Comparison of ENCODE assay signal across 28 cellular contexts in the genomic region with DNA sequence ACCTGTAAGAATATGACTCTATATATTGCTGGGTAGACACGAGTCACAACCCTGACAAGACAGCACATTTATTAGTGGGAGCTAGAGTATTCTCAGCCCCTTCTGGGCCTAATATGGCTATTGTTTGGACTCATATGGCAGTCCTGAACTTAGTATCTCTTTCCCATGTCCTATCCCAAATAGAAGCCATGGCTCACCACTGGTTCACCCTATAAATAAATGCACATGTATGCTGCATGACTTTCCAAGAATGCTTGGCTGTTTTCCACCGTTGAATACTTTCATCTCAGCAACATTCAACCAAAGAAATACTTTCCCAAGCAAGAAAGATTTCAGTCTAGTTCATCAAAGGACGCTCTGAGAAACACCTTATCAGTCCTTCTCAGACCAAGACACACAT. TPM values are rescaled to one million over a fixed set of nuclear protein-coding genes. Genes with fewer than 3 reads are reported as not detected.
"Had no signal": no experiment of that assay in that cellular context is flagged by ENCODE, and none has a peak within 500 bp of the region (broad histone marks: within the 10 kb centered on the region; RNA-seq: fewer than 3 reads in every experiment).

No MANE protein-coding gene starts in this region.

- H3K9me3 ChIP-seq: right lobe of liver, tibial artery, upper lobe of right lung had no signal

- DNase-seq: activated CD4-positive, alpha-beta T cell treated with anti-CD3 and anti-CD28 coated beads for 36 hours; activated CD4-positive, CD25-positive, alpha-beta regulatory T cell; activated effector memory CD4-positive, alpha-beta T cell treated with Interleukin-2 at 50 U/mL for 16 hours; activated naive CD4-positive, alpha-beta T cell treated with Interleukin-2 at 50 U/mL for 16 hours; aorta; brain microvascular endothelial cell; endodermal cell; islet precursor cell; naive thymus-derived CD8-positive, alpha-beta T cell; nucleus accumbens; right lobe of liver; small intestine; stimulated activated CD4-positive, alpha-beta T cell treated with anti-CD3 and anti-CD28 coated beads, Interleukin-1b, Interleukin-23, amount 100 ng/mL, for 48 hours; stimulated activated CD4-positive, alpha-beta T cell treated with anti-CD3 and anti-CD28 coated beads, Interleukin-4, amount 100 ng/mL, for 4 hours; stimulated activated CD8-positive, alpha-beta memory T cell treated with anti-CD3 and anti-CD28 coated beads, Interleukin-4, amount 100 ng/mL, for 48 hours; stimulated activated naive CD8-positive, alpha-beta T cell treated with anti-CD3 and anti-CD28 coated beads, Interleukin-15, amount 100 ng/mL, for 72 hours; substantia nigra; tibial artery; upper lobe of right lung had no signal

- H3K4me1 Mint-ChIP-seq: activated CD4-positive, alpha-beta T cell treated with anti-CD3 and anti-CD28 coated beads for 36 hours; naive thymus-derived CD8-positive, alpha-beta T cell; stimulated activated memory B cell treated with anti-CD40 and anti-IgM and Interleukin-4, amounts not matched to agents 10 μg/mL and 1 μg/mL and 100 μg/mL, for 72 hours; stimulated activated naive CD8-positive, alpha-beta T cell treated with anti-CD3 and anti-CD28 coated beads, Interleukin-15, amount 100 ng/mL, for 72 hours had no signal

- H3K36me3 ChIP-seq: brain microvascular endothelial cell, right lobe of liver, tibial artery, upper lobe of right lung had no signal

- H3K27me3 Mint-ChIP-seq: activated CD4-positive, alpha-beta T cell treated with anti-CD3 and anti-CD28 coated beads for 36 hours; activated naive CD8-positive, alpha-beta T cell; stimulated activated memory B cell treated with anti-CD40 and anti-IgM and Interleukin-4, amounts not matched to agents 10 μg/mL and 1 μg/mL and 100 μg/mL, for 72 hours; stimulated activated naive CD8-positive, alpha-beta T cell treated with anti-CD3 and anti-CD28 coated beads, Interleukin-15, amount 100 ng/mL, for 72 hours had no signal

- H3K27ac Mint-ChIP-seq: activated CD4-positive, alpha-beta T cell treated with anti-CD3 and anti-CD28 coated beads for 36 hours; activated naive CD8-positive, alpha-beta T cell; dendritic cell treated with granulocyte-macrophage colony-stimulating factor and Interleukin-4, amounts not matched to agents 40 ng/mL and 50 ng/mL, for 4 days; endodermal cell; mesothelial cell of epicardium; naive thymus-derived CD8-positive, alpha-beta T cell; stimulated activated memory B cell treated with anti-CD40 and anti-IgM and Interleukin-4, amounts not matched to agents 10 μg/mL and 1 μg/mL and 100 μg/mL, for 72 hours; stimulated activated naive CD8-positive, alpha-beta T cell treated with anti-CD3 and anti-CD28 coated beads, Interleukin-15, amount 100 ng/mL, for 72 hours had no signal

- H3K9me3 Mint-ChIP-seq: dendritic cell treated with granulocyte-macrophage colony-stimulating factor and Interleukin-4, amounts not matched to agents 40 ng/mL and 50 ng/mL, for 4 days; endodermal cell; mesothelial cell of epicardium; naive thymus-derived CD8-positive, alpha-beta T cell; neural crest cell; stimulated activated memory B cell treated with anti-CD40 and anti-IgM and Interleukin-4, amounts not matched to agents 10 μg/mL and 1 μg/mL and 100 μg/mL, for 72 hours; stimulated activated naive CD8-positive, alpha-beta T cell treated with anti-CD3 and anti-CD28 coated beads, Interleukin-15, amount 100 ng/mL, for 72 hours had no signal

- H3K4me3 ChIP-seq: hepatocyte, right lobe of liver, tibial artery, upper lobe of right lung had no signal

- H3K4me3 Mint-ChIP-seq: activated CD4-positive, alpha-beta T cell treated with anti-CD3 and anti-CD28 coated beads for 36 hours; activated naive CD8-positive, alpha-beta T cell; dendritic cell treated with granulocyte-macrophage colony-stimulating factor and Interleukin-4, amounts not matched to agents 40 ng/mL and 50 ng/mL, for 4 days; endodermal cell; mesothelial cell of epicardium; naive thymus-derived CD8-positive, alpha-beta T cell; neural crest cell; stimulated activated memory B cell treated with anti-CD40 and anti-IgM and Interleukin-4, amounts not matched to agents 10 μg/mL and 1 μg/mL and 100 μg/mL, for 72 hours; stimulated activated naive CD8-positive, alpha-beta T cell treated with anti-CD3 and anti-CD28 coated beads, Interleukin-15, amount 100 ng/mL, for 72 hours had no signal

- H3K36me3 Mint-ChIP-seq: activated naive CD8-positive, alpha-beta T cell; mesothelial cell of epicardium; naive thymus-derived CD8-positive, alpha-beta T cell; stimulated activated memory B cell treated with anti-CD40 and anti-IgM and Interleukin-4, amounts not matched to agents 10 μg/mL and 1 μg/mL and 100 μg/mL, for 72 hours had no signal

- H3K27me3 ChIP-seq: brain microvascular endothelial cell, hepatocyte, right lobe of liver, tibial artery, upper lobe of right lung had no signal

- H3K27ac ChIP-seq: brain microvascular endothelial cell, hepatocyte, right lobe of liver, tibial artery, upper lobe of right lung had no signal

- H3K4me1 ChIP-seq: right lobe of liver, tibial artery, upper lobe of right lung had no signal

RNA-seq across cellular contexts. Expression of gene SMPX, which starts 36.7 kb away (rescaled TPM):
- total RNA-seq: activated CD4-positive, alpha-beta T cell treated with anti-CD3 and anti-CD28 coated beads for 36 hours; esophagus mucosa; frontal cortex; naive thymus-derived CD8-positive, alpha-beta T cell; T-helper 1 cell treated with Interleukin-12 subunit alpha and Interleukin-12 subunit beta and Interleukin-4 antibody, amounts not matched to agents 30 ng/mL and 1 ng/mL, for 36 hours; upper lobe of right lung had no signal
- polyA plus RNA-seq: naive thymus-derived CD8-positive, alpha-beta T cell had no signal
